In genomic region chr20:12093797-12094190, GRCh38 we compare ENCODE assay signal across 8 cellular contexts.
DNase-seq lines count a peak whose midpoint lies in the region; TF ChIP-seq lines count a peak whose summit lies in the region.
"Not testable (repeated sequence)": the region's sequence is repeated elsewhere in the genome, so short reads cannot be mapped to it uniquely, and the experiment has no call there.

No MANE protein-coding gene starts in this region.

- H3K9me3 Mint-ChIP-seq in activated CD4-positive, alpha-beta T cell treated with anti-CD3 and anti-CD28 coated beads, Interleukin-2, amount 10 ng/mL, durations not matched to agents 24 days and 14 days, result not testable (repeated sequence)
- peaks cover 36% of the 10 kb centered on the region for H3K9me3 Mint-ChIP-seq in MCF 10A (ENCODE audit: unreplicated experiment)

- DNase-seq in H4 (ENCODE audit: low spot score) (peak; percentile 28), M059J (ENCODE audit: low read depth) (peak; percentile 75), MV-4-11 (lab: John Stamatoyannopoulos, UW) (peak; percentile 6), astrocyte of the hippocampus (ENCODE audit: low read depth, low spot score) (peak; percentile 36), MCF 10A (ENCODE audit: unreplicated experiment) (peak; percentile 8), kidney tubule cell (ENCODE audit: low spot score) (peak; percentile 76), renal cortical epithelial cell (ENCODE audit: low read depth) (peak; percentile 16)
- peak; percentile 6 for DNase-seq in activated CD4-positive, alpha-beta T cell treated with anti-CD3 and anti-CD28 coated beads, Interleukin-2, amount 10 ng/mL, durations not matched to agents 24 days and 14 days

- TF ChIP-seq CTCF in MCF 10A (IDR thresholded peaks at IDR 0.05; ENCODE audit: unreplicated experiment), result not testable (repeated sequence)

- BruUV-seq in MCF 10A (replicated peaks; lab: Mats Ljungman, UMichigan), result not testable (repeated sequence)

- H3K36me3 Mint-ChIP-seq in activated CD4-positive, alpha-beta T cell treated with anti-CD3 and anti-CD28 coated beads, Interleukin-2, amount 10 ng/mL, durations not matched to agents 24 days and 14 days (ENCODE audit: low read depth); MCF 10A (ENCODE audit: insufficient read depth, unreplicated experiment): not testable (repeated sequence)

- not testable (repeated sequence) for H3K27ac Mint-ChIP-seq in activated CD4-positive, alpha-beta T cell treated with anti-CD3 and anti-CD28 coated beads, Interleukin-2, amount 10 ng/mL, durations not matched to agents 24 days and 14 days; MCF 10A (ENCODE audit: low read depth, unreplicated experiment)

- CTCF ChIA-PET in MCF 10A (lab: Yijun Ruan, JAX), result interaction anchor here (1.9 kb wide), 1 partner anchor 81 kb away, joined by 6 read pairs; no protein-coding TSS in a partner anchor

- intact Hi-C loops in activated CD4-positive, alpha-beta T cell treated with anti-CD3 and anti-CD28 coated beads, Interleukin-2, amount 10 ng/mL, durations not matched to agents 24 days and 14 days (cut with micrococcal nuclease); MCF 10A (cut with micrococcal nuclease): not testable (repeated sequence)

- not testable (repeated sequence) for H3K27me3 Mint-ChIP-seq in activated CD4-positive, alpha-beta T cell treated with anti-CD3 and anti-CD28 coated beads, Interleukin-2, amount 10 ng/mL, durations not matched to agents 24 days and 14 days; MCF 10A (ENCODE audit: insufficient read depth, unreplicated experiment)

- H3K4me3 Mint-ChIP-seq in activated CD4-positive, alpha-beta T cell treated with anti-CD3 and anti-CD28 coated beads, Interleukin-2, amount 10 ng/mL, durations not matched to agents 24 days and 14 days; MCF 10A (ENCODE audit: unreplicated experiment): not testable (repeated sequence)

- POLR2A ChIA-PET in MCF 10A (lab: Yijun Ruan, JAX), result not testable (repeated sequence)

- not testable (repeated sequence) for H3K4me1 Mint-ChIP-seq in activated CD4-positive, alpha-beta T cell treated with anti-CD3 and anti-CD28 coated beads, Interleukin-2, amount 10 ng/mL, durations not matched to agents 24 days and 14 days; MCF 10A (ENCODE audit: insufficient read depth, unreplicated experiment)

Comparison
In these comparisons a context has a peak if more than half of its experiments do, and no peak if none do; other contexts are left out.
1. Peak in every context shown above with its lines: DNase-seq.
2. DNase-seq: peak in every context shown above with its lines; median percentile 76 in kidney tubule cell; 75 in M059J; 36 in astrocyte of the hippocampus; 28 in H4; 16 in renal cortical epithelial cell; 8 in MCF 10A; 6 in MV-4-11; 6 in activated CD4-positive, alpha-beta T cell treated with anti-CD3 and anti-CD28 coated beads, Interleukin-2, amount 10 ng/mL, durations not matched to agents 24 days and 14 days.